In genomic region chr4:48653217-48654014, GRCh38 we compare ENCODE assay signal across 8 cellular contexts.
DNase-seq lines count a peak whose midpoint lies in the region; ATAC-seq lines count a peak whose summit lies in the region.

No MANE protein-coding gene starts in this region.

- peak overlapping the region; percentile 37 for H3K4me3 Mint-ChIP-seq in activated naive CD8-positive, alpha-beta T cell treated with anti-CD3 and anti-CD28 coated beads for 36 hours

- peaks cover 43% of the 10 kb centered on the region for H3K4me1 Mint-ChIP-seq in activated naive CD8-positive, alpha-beta T cell treated with anti-CD3 and anti-CD28 coated beads for 36 hours

- H3K36me3 Mint-ChIP-seq in activated naive CD8-positive, alpha-beta T cell treated with anti-CD3 and anti-CD28 coated beads for 36 hours, result peaks cover 23% of the 10 kb centered on the region

- peak; percentile 30 for DNase-seq in MV-4-11 (lab: John Stamatoyannopoulos, UW)
- peak; percentile 31 for DNase-seq in activated naive CD8-positive, alpha-beta T cell treated with anti-CD3 and anti-CD28 coated beads for 36 hours
- peak in 45 of 51 donors; percentile 5 to 86 (median 48) for DNase-seq in hypothalamus (lab: John Stamatoyannopoulos, UW)
- peak; percentile 66 for DNase-seq in stimulated activated CD4-positive, alpha-beta T cell treated with anti-CD3 and anti-CD28 coated beads, Interleukin-4, amount 100 ng/mL, for 24 hours

- ATAC-seq in GM21367 (IDR thresholded peaks at IDR 0.05; ENCODE audit: unreplicated experiment), result no peak
- ATAC-seq in GM18861 (IDR thresholded peaks at IDR 0.05; ENCODE audit: unreplicated experiment), result no peak
- ATAC-seq in GM21737 (IDR thresholded peaks at IDR 0.05; ENCODE audit: unreplicated experiment), result no peak
- no peak for ATAC-seq in GM21360 (IDR thresholded peaks at IDR 0.05; ENCODE audit: unreplicated experiment)

- peak overlapping the region; percentile 58 for H3K27ac Mint-ChIP-seq in activated naive CD8-positive, alpha-beta T cell treated with anti-CD3 and anti-CD28 coated beads for 36 hours

- no peaks in the 10 kb centered on the region for H3K9me3 Mint-ChIP-seq in activated naive CD8-positive, alpha-beta T cell treated with anti-CD3 and anti-CD28 coated beads for 36 hours

- H3K27me3 Mint-ChIP-seq in activated naive CD8-positive, alpha-beta T cell treated with anti-CD3 and anti-CD28 coated beads for 36 hours, result no peaks in the 10 kb centered on the region
